In the genomic region with DNA sequence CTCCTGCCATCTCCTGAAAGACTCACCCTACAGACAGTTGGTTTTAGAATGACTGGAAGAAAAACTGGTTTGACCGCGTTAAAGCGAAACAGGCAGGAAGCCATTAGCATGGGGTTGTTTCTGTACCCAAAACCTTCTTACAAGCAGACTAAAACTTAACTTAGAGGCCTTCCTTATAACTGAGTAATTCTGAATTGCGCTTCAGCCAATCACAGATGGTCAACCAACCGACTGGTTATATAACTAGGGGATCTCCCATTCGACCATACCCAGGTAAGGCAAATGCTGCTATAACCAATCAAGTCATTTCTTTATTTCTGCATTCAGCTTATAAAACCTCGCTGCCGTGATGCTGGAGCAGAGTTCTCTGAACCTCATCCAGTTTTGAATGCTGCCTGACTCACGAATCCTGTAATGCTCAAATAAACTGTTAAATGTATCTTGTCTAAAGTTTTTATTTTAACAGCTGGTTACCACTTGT, we compare ENCODE assay signal across 24 cellular contexts.
DNase-seq lines count a peak whose midpoint lies in the region; ATAC-seq and TF ChIP-seq lines count a peak whose summit lies in the region.
"Had no signal": no experiment of that assay in that cellular context is flagged by ENCODE, and none has a peak within 500 bp of the region (broad histone marks: within the 10 kb centered on the region; RNA-seq: fewer than 3 reads in every experiment).

No MANE protein-coding gene starts in this region.

- intact Hi-C loops in activated CD8-positive, alpha-beta T cell treated with anti-CD3 and anti-CD28 coated beads for 36 hours (cut with micrococcal nuclease) = no loop called here

- no peak overlapping the region for H3K27ac Mint-ChIP-seq in activated CD8-positive, alpha-beta T cell treated with anti-CD3 and anti-CD28 coated beads for 36 hours
- no peak overlapping the region for H3K27ac Mint-ChIP-seq in activated CD8-positive, alpha-beta T cell treated with anti-CD3 and anti-CD28 coated beads, Interleukin-2, amount 10 ng/mL, durations not matched to agents 7 days and 5 days
- no peak overlapping the region for H3K27ac Mint-ChIP-seq in endodermal cell
- H3K27ac Mint-ChIP-seq in stimulated activated effector memory CD8-positive, alpha-beta T cell treated with anti-CD3 and anti-CD28 coated beads, Interleukin-12 subunit alpha, Interleukin-12 subunit beta, amount 100 ng/mL, for 72 hours = peak overlapping the region; percentile 1
- H3K27ac Mint-ChIP-seq: activated naive CD8-positive, alpha-beta T cell treated with anti-CD3 and anti-CD28 coated beads, Interleukin-2, amount 50 U/mL, for 24 hours; mesothelial cell of epicardium; progenitor cell of endocrine pancreas had no signal

- POLR2A ChIA-PET in activated CD8-positive, alpha-beta T cell treated with anti-CD3 and anti-CD28 coated beads for 36 hours (lab: Charles Lee) = no interaction called here
- POLR2A ChIA-PET in activated CD8-positive, alpha-beta T cell treated with anti-CD3 and anti-CD28 coated beads, Interleukin-2, amount 10 ng/mL, durations not matched to agents 7 days and 5 days (lab: Charles Lee) = no interaction called here
- POLR2A ChIA-PET in GM10248 (lab: Yijun Ruan, JAX) = no interaction called here

- ATAC-seq in activated CD8-positive, alpha-beta T cell treated with anti-CD3 and anti-CD28 coated beads for 36 hours = peak; percentile 17
- ATAC-seq in activated CD8-positive, alpha-beta T cell treated with anti-CD3 and anti-CD28 coated beads, Interleukin-2, amount 10 ng/mL, durations not matched to agents 7 days and 5 days = no peak
- ATAC-seq in stimulated activated effector memory CD8-positive, alpha-beta T cell treated with anti-CD3 and anti-CD28 coated beads, Interleukin-12 subunit alpha, Interleukin-12 subunit beta, amount 100 ng/mL, for 72 hours = peak; percentile 87
- ATAC-seq: activated naive CD8-positive, alpha-beta T cell treated with anti-CD3 and anti-CD28 coated beads, Interleukin-2, amount 50 U/mL, for 24 hours; left cardiac atrium had no signal

- H3K9ac ChIP-seq in endodermal cell (ENCODE audit: extremely low read depth, low read length, poor library complexity, severe bottlenecking) = no peak overlapping the region

- peaks cover 6% of the 10 kb centered on the region for H3K27me3 Mint-ChIP-seq in activated CD8-positive, alpha-beta T cell treated with anti-CD3 and anti-CD28 coated beads for 36 hours
- peaks cover 11% of the 10 kb centered on the region for H3K27me3 Mint-ChIP-seq in activated CD8-positive, alpha-beta T cell treated with anti-CD3 and anti-CD28 coated beads, Interleukin-2, amount 10 ng/mL, durations not matched to agents 7 days and 5 days (ENCODE audit: low read depth)
- no peaks in the 10 kb centered on the region for H3K27me3 Mint-ChIP-seq in endodermal cell (ENCODE audit: insufficient read depth)

- H3K4me3 Mint-ChIP-seq in activated CD8-positive, alpha-beta T cell treated with anti-CD3 and anti-CD28 coated beads for 36 hours = no peak overlapping the region
- no peak overlapping the region for H3K4me3 Mint-ChIP-seq in activated CD8-positive, alpha-beta T cell treated with anti-CD3 and anti-CD28 coated beads, Interleukin-2, amount 10 ng/mL, durations not matched to agents 7 days and 5 days
- H3K4me3 Mint-ChIP-seq in endodermal cell = no peak overlapping the region
- no peak overlapping the region for H3K4me3 Mint-ChIP-seq in stimulated activated effector memory CD8-positive, alpha-beta T cell treated with anti-CD3 and anti-CD28 coated beads, Interleukin-12 subunit alpha, Interleukin-12 subunit beta, amount 100 ng/mL, for 72 hours
- H3K4me3 Mint-ChIP-seq: activated naive CD8-positive, alpha-beta T cell treated with anti-CD3 and anti-CD28 coated beads, Interleukin-2, amount 50 U/mL, for 24 hours; activated T-cell treated with anti-CD3 and anti-CD28 coated beads, Interleukin-2, amount 50 U/mL, for 4 hours; brain; mesothelial cell of epicardium; neural crest cell had no signal

- H3K27ac ChIP-seq in endodermal cell (ENCODE audit: low read depth, low read length) = no peak overlapping the region
- H3K27ac ChIP-seq: C4-2B, colonic mucosa had no signal

- CTCF ChIA-PET in activated CD8-positive, alpha-beta T cell treated with anti-CD3 and anti-CD28 coated beads for 36 hours (lab: Charles Lee) = no interaction called here
- CTCF ChIA-PET in activated CD8-positive, alpha-beta T cell treated with anti-CD3 and anti-CD28 coated beads, Interleukin-2, amount 10 ng/mL, durations not matched to agents 7 days and 5 days (lab: Charles Lee) = no interaction called here
- CTCF ChIA-PET in GM10248 (lab: Yijun Ruan, JAX) = interaction anchor here (1.5 kb wide), 1 partner anchor 11 kb away, joined by 5 read pairs; no protein-coding TSS in a partner anchor

- no peak for TF ChIP-seq CTCF in activated CD8-positive, alpha-beta T cell treated with anti-CD3 and anti-CD28 coated beads for 36 hours (IDR thresholded peaks at IDR 0.05)
- no peak for TF ChIP-seq CTCF in endodermal cell (conservative IDR thresholded peaks at IDR 0.05)
- no peak for TF ChIP-seq CTCF in GM10248 (IDR thresholded peaks at IDR 0.05; ENCODE audit: control extremely low read depth, extremely low read depth, low read depth, missing control alignments)

- 94% methylated on average over 7 to 9 of the region's 9 CpGs for WGBS in endodermal cell (ENCODE audit: insufficient coverage in 1 of 2, insufficient read length in 1 of 2), 2 experiments

- no peak overlapping the region for H3K4me3 ChIP-seq in endodermal cell (ENCODE audit: low read length)
- H3K4me3 ChIP-seq: colonic mucosa, skin epidermis had no signal

- no peaks in the 10 kb centered on the region for H3K9me3 ChIP-seq in endodermal cell (ENCODE audit: control insufficient read depth, low read length)
- H3K9me3 ChIP-seq: colonic mucosa had no signal

- no peaks in the 10 kb centered on the region for H3K36me3 Mint-ChIP-seq in activated CD8-positive, alpha-beta T cell treated with anti-CD3 and anti-CD28 coated beads for 36 hours (ENCODE audit: low read depth)
- H3K36me3 Mint-ChIP-seq in activated CD8-positive, alpha-beta T cell treated with anti-CD3 and anti-CD28 coated beads, Interleukin-2, amount 10 ng/mL, durations not matched to agents 7 days and 5 days (ENCODE audit: low read depth) = no peaks in the 10 kb centered on the region
- H3K36me3 Mint-ChIP-seq in endodermal cell (ENCODE audit: low read depth) = no peaks in the 10 kb centered on the region
- no peaks in the 10 kb centered on the region for H3K36me3 Mint-ChIP-seq in stimulated activated effector memory CD8-positive, alpha-beta T cell treated with anti-CD3 and anti-CD28 coated beads, Interleukin-12 subunit alpha, Interleukin-12 subunit beta, amount 100 ng/mL, for 72 hours
- H3K36me3 Mint-ChIP-seq: brain, mesothelial cell of epicardium had no signal

- no peak for DNase-seq in activated CD8-positive, alpha-beta T cell treated with anti-CD3 and anti-CD28 coated beads for 36 hours
- no peak for DNase-seq in activated CD8-positive, alpha-beta T cell treated with anti-CD3 and anti-CD28 coated beads, Interleukin-2, amount 10 ng/mL, durations not matched to agents 7 days and 5 days
- DNase-seq in LHCN-M2 (ENCODE audit: low read depth) = peak; percentile 28
- DNase-seq in endodermal cell = peak; percentile 36
- peak in 1 of 2 donors; percentile 62 for DNase-seq in stimulated activated effector memory CD8-positive, alpha-beta T cell treated with anti-CD3 and anti-CD28 coated beads, Interleukin-12 subunit alpha, Interleukin-12 subunit beta, amount 100 ng/mL, for 72 hours (ENCODE audit: low spot score in 2 of 2)
- no peak for DNase-seq in glomerular visceral epithelial cell (ENCODE audit: extremely low spot score)
- DNase-seq in effector CD4-positive, alpha-beta T cell = no peak
- no peak for DNase-seq in GM10248 (ENCODE audit: extremely low spot score)
- DNase-seq: activated naive CD8-positive, alpha-beta T cell treated with anti-CD3 and anti-CD28 coated beads, Interleukin-2, amount 50 U/mL, for 24 hours; activated T-cell treated with anti-CD3 and anti-CD28 coated beads, Interleukin-2, amount 50 U/mL, for 4 hours; colonic mucosa; DMS153; foreskin fibroblast; left cardiac atrium; NCI-H1105 treated with DMSO at 0.1 percent for 48 hours; NCI-H524 treated with DMSO at 0.1 percent for 48 hours; SHP77; stimulated activated CD4-positive, alpha-beta T cell treated with anti-CD3 and anti-CD28 coated beads, Interleukin-2, amount 100 ng/mL, for 48 hours had no signal

- H3K4me1 ChIP-seq in endodermal cell (ENCODE audit: control insufficient read depth, insufficient read depth, low read length) = peaks cover 8% of the 10 kb centered on the region
- H3K4me1 ChIP-seq: colonic mucosa had no signal

- no peaks in the 10 kb centered on the region for H3K36me3 ChIP-seq in endodermal cell (ENCODE audit: control insufficient read depth, insufficient read depth, low read length)
- H3K36me3 ChIP-seq: colonic mucosa had no signal

- no peaks in the 10 kb centered on the region for H3K9me3 Mint-ChIP-seq in activated CD8-positive, alpha-beta T cell treated with anti-CD3 and anti-CD28 coated beads for 36 hours
- H3K9me3 Mint-ChIP-seq in activated CD8-positive, alpha-beta T cell treated with anti-CD3 and anti-CD28 coated beads, Interleukin-2, amount 10 ng/mL, durations not matched to agents 7 days and 5 days (ENCODE audit: insufficient read depth) = no peaks in the 10 kb centered on the region
- H3K9me3 Mint-ChIP-seq in endodermal cell = no peaks in the 10 kb centered on the region
- no peaks in the 10 kb centered on the region for H3K9me3 Mint-ChIP-seq in stimulated activated effector memory CD8-positive, alpha-beta T cell treated with anti-CD3 and anti-CD28 coated beads, Interleukin-12 subunit alpha, Interleukin-12 subunit beta, amount 100 ng/mL, for 72 hours
- H3K9me3 Mint-ChIP-seq: activated naive CD8-positive, alpha-beta T cell treated with anti-CD3 and anti-CD28 coated beads, Interleukin-2, amount 50 U/mL, for 24 hours; activated T-cell treated with anti-CD3 and anti-CD28 coated beads, Interleukin-2, amount 50 U/mL, for 4 hours; brain; mesothelial cell of epicardium; neural crest cell had no signal

- H3K4me1 Mint-ChIP-seq in activated CD8-positive, alpha-beta T cell treated with anti-CD3 and anti-CD28 coated beads for 36 hours (ENCODE audit: low read depth) = no peaks in the 10 kb centered on the region
- no peaks in the 10 kb centered on the region for H3K4me1 Mint-ChIP-seq in activated CD8-positive, alpha-beta T cell treated with anti-CD3 and anti-CD28 coated beads, Interleukin-2, amount 10 ng/mL, durations not matched to agents 7 days and 5 days (ENCODE audit: low read depth)
- H3K4me1 Mint-ChIP-seq in endodermal cell = peaks cover 18% of the 10 kb centered on the region
- H3K4me1 Mint-ChIP-seq in stimulated activated effector memory CD8-positive, alpha-beta T cell treated with anti-CD3 and anti-CD28 coated beads, Interleukin-12 subunit alpha, Interleukin-12 subunit beta, amount 100 ng/mL, for 72 hours = no peaks in the 10 kb centered on the region
- H3K4me1 Mint-ChIP-seq: activated naive CD8-positive, alpha-beta T cell treated with anti-CD3 and anti-CD28 coated beads, Interleukin-2, amount 50 U/mL, for 24 hours had no signal

- no peaks in the 10 kb centered on the region for H3K27me3 ChIP-seq in endodermal cell (ENCODE audit: control insufficient read depth, insufficient read depth, low read length, poor library complexity, severe bottlenecking)
- H3K27me3 ChIP-seq: colonic mucosa had no signal

Comparison
In these comparisons a context has a peak if more than half of its experiments do, and no peak if none do; other contexts are left out.
1. DNase-seq: peak in LHCN-M2 (single experiment) and endodermal cell (single experiment); none in activated CD8-positive, alpha-beta T cell treated with anti-CD3 and anti-CD28 coated beads for 36 hours (single experiment), activated CD8-positive, alpha-beta T cell treated with anti-CD3 and anti-CD28 coated beads, Interleukin-2, amount 10 ng/mL, durations not matched to agents 7 days and 5 days (single experiment), glomerular visceral epithelial cell (single experiment), effector CD4-positive, alpha-beta T cell (single experiment) and GM10248 (single experiment).